In genomic region chr1:207077470-207078377, GRCh38 we compare ENCODE assay signal across 8 cellular contexts.
DNase-seq lines count a peak whose midpoint lies in the region; ATAC-seq lines count a peak whose summit lies in the region.

No MANE protein-coding gene starts in this region.

- DNase-seq in DMS53 (lab: John Stamatoyannopoulos, UW) (peak; percentile 83), NCI-H345 (lab: John Stamatoyannopoulos, UW) (peak; percentile 61), kidney glomerular epithelial cell (lab: John Stamatoyannopoulos, UW) (peak; percentile 60)
- peak; percentile 66 for DNase-seq in central memory CD4-positive, alpha-beta T cell
- DNase-seq in stimulated activated CD4-positive, alpha-beta T cell treated with anti-CD3 and anti-CD28 coated beads, Interleukin-4, amount 100 ng/mL, for 1 hour, result peak; percentile 32

- ATAC-seq in HG02678 (IDR thresholded peaks at IDR 0.05; ENCODE audit: unreplicated experiment), result peak; percentile 58
- peak; percentile 67 to 76 for ATAC-seq in activated CD4-positive, CD25-positive, alpha-beta regulatory T cell treated with anti-CD3 and anti-CD28 coated beads, Interleukin-2, amount 50 U/mL, for 24 hours
- no peak for ATAC-seq in HG02623 (IDR thresholded peaks at IDR 0.05; ENCODE audit: unreplicated experiment)

Comparison
In these comparisons a context has a peak if more than half of its experiments do, and no peak if none do; other contexts are left out.
1. DNase-seq: peak in every context shown above with its lines; median percentile 83 in DMS53; 66 in central memory CD4-positive, alpha-beta T cell; 61 in NCI-H345; 60 in kidney glomerular epithelial cell; 32 in stimulated activated CD4-positive, alpha-beta T cell treated with anti-CD3 and anti-CD28 coated beads, Interleukin-4, amount 100 ng/mL, for 1 hour.